In genomic region chr22:48147404-48147803, GRCh38 we compare ENCODE assay signal across 15 cellular contexts.
DNase-seq lines count a peak whose midpoint lies in the region; ATAC-seq and TF ChIP-seq lines count a peak whose summit lies in the region.
"Had no signal": no experiment of that assay in that cellular context is flagged by ENCODE, and none has a peak within 500 bp of the region (broad histone marks: within the 10 kb centered on the region; RNA-seq: fewer than 3 reads in every experiment).

No MANE protein-coding gene starts in this region.

- no peaks in the 10 kb centered on the region for H3K36me3 Mint-ChIP-seq in WTC11
- H3K36me3 Mint-ChIP-seq in CD14-positive monocyte, result no peaks in the 10 kb centered on the region
- no peaks in the 10 kb centered on the region for H3K36me3 Mint-ChIP-seq in CD4-positive, alpha-beta T cell (ENCODE audit: low read depth)
- H3K36me3 Mint-ChIP-seq: CD8-positive, alpha-beta T cell had no signal

- intact Hi-C loops in CD14-positive monocyte (cut with micrococcal nuclease), result no loop called here
- intact Hi-C loops in CD4-positive, alpha-beta T cell (cut with DNase I, micrococcal nuclease), result no loop called here

- POLR2A ChIA-PET in WTC11 (lab: Charles Lee), result no interaction called here
- POLR2A ChIA-PET in CD4-positive, alpha-beta T cell (lab: Charles Lee), result no interaction called here

- CTCF ChIA-PET in WTC11 (lab: Charles Lee), result no interaction called here
- CTCF ChIA-PET in CD4-positive, alpha-beta T cell (lab: Charles Lee), result no interaction called here

- ATAC-seq in WTC11, result peak; percentile 70
- ATAC-seq in CD4-positive, alpha-beta T cell (ENCODE audit: poor library complexity), result no peak
- ATAC-seq: CD8-positive, alpha-beta T cell had no signal

- H3K4me3 ChIP-seq in H7 (ENCODE audit: insufficient read depth, low read depth, low read length), result no peak overlapping the region

- no peak overlapping the region for H3K27ac ChIP-seq in CD4-positive, alpha-beta T cell (ENCODE audit: low read depth, low read length)

- H3K4me1 Mint-ChIP-seq in WTC11 (peaks cover 30% of the 10 kb centered on the region), CD14-positive monocyte (no peaks in the 10 kb centered on the region)
- no peaks in the 10 kb centered on the region for H3K4me1 Mint-ChIP-seq in CD4-positive, alpha-beta T cell (ENCODE audit: low read depth)

- H3K4me3 Mint-ChIP-seq in WTC11 (peak overlapping the region; percentile 3; the same call in 1 of the 2 replicates), CD14-positive monocyte (no peak overlapping the region)
- H3K4me3 Mint-ChIP-seq in CD4-positive, alpha-beta T cell, result no peak overlapping the region
- H3K4me3 Mint-ChIP-seq: B cell; CD8-positive, alpha-beta T cell had no signal

- H3K27ac Mint-ChIP-seq in WTC11 (no peak overlapping the region), CD14-positive monocyte (no peak overlapping the region)
- H3K27ac Mint-ChIP-seq in CD4-positive, alpha-beta T cell, result no peak overlapping the region
- H3K27ac Mint-ChIP-seq: B cell; CD8-positive, alpha-beta T cell had no signal

- H3K9me3 Mint-ChIP-seq in WTC11 (peaks cover 9% of the 10 kb centered on the region), CD14-positive monocyte (peaks cover 0 to 3% (median 0%) of the 10 kb centered on the region in 7 donors)
- H3K9me3 Mint-ChIP-seq in CD4-positive, alpha-beta T cell, result no peaks in the 10 kb centered on the region
- H3K9me3 Mint-ChIP-seq: CD8-positive, alpha-beta T cell had no signal

- no peaks in the 10 kb centered on the region; the same call in 1 of the 2 replicates for H3K27me3 ChIP-seq in H7 (ENCODE audit: control insufficient read depth, insufficient read depth, low read length)
- H3K27me3 ChIP-seq in CD4-positive, alpha-beta T cell (ENCODE audit: control insufficient read depth, insufficient read depth, low read length), result no peaks in the 10 kb centered on the region

- H3K9me3 ChIP-seq in CD4-positive, alpha-beta T cell (ENCODE audit: control insufficient read depth, low read length), result no peaks in the 10 kb centered on the region

- no peak for TF ChIP-seq CTCF in WTC11 (IDR thresholded peaks at IDR 0.05)
- TF ChIP-seq CTCF in CD14-positive monocyte (IDR thresholded peaks at IDR 0.05), result no peak
- TF ChIP-seq CTCF in CD4-positive, alpha-beta T cell (IDR thresholded peaks at IDR 0.05), result no peak

- DNase-seq in H7 (peak; percentile 85), WTC11 (ENCODE audit: low spot score) (peak; percentile 37), iPS-NIHi11 (ENCODE audit: low spot score) (peak; percentile 57), CD14-positive monocyte (ENCODE audit: low spot score) (no peak), NCI-H1048 (lab: John Stamatoyannopoulos, UW) (no peak), amniotic stem cell (lab: John Stamatoyannopoulos, UW) (no peak)
- DNase-seq in CD4-positive, alpha-beta T cell, result no peak
- DNase-seq: CD8-positive, alpha-beta T cell; COR-L47; DMS153; DMS79 treated with DMSO at 0.1 percent for 48 hours; EL; GDM1; HCEC 1CT had no signal

- no peaks in the 10 kb centered on the region for H3K36me3 ChIP-seq in H7 (replicated peaks; ENCODE audit: control insufficient read depth, insufficient read depth, low read length)

- peaks cover 22% of the 10 kb centered on the region for H3K27me3 Mint-ChIP-seq in WTC11 (ENCODE audit: low read depth)
- H3K27me3 Mint-ChIP-seq in CD14-positive monocyte (ENCODE audit: low read depth in 3 of 3), result peaks cover 0 to 8% (median 2%) of the 10 kb centered on the region in 3 donors
- H3K27me3 Mint-ChIP-seq in CD4-positive, alpha-beta T cell, result peaks cover 24% of the 10 kb centered on the region

TF ChIP-seq in WTC11, 78 proteins besides CTCF, POLR2A, EP300 and RAD21:
- TF ChIP-seq ZNF671 (CRISPR knock-in tag; IDR thresholded peaks at IDR 0.05), result no peak
- no peak for TF ChIP-seq RELA (CRISPR knock-in tag; IDR thresholded peaks at IDR 0.05; ENCODE audit: borderline replicate concordance)
- peak; percentile 73 for TF ChIP-seq ZNF423 (CRISPR knock-in tag; IDR thresholded peaks at IDR 0.05)
TF ChIP-seq in WTC11: peak in this region for 1.

Comparison
In these comparisons a context has a peak if more than half of its experiments do, and no peak if none do; other contexts are left out.
1. DNase-seq: peak in H7 (single experiment), WTC11 (single experiment) and iPS-NIHi11 (single experiment); none in CD14-positive monocyte (single experiment), NCI-H1048 (single experiment), amniotic stem cell (single experiment) and CD4-positive, alpha-beta T cell (0 of 10).